Comparison of ENCODE assay signal across 1 cellular context in the genomic region with DNA sequence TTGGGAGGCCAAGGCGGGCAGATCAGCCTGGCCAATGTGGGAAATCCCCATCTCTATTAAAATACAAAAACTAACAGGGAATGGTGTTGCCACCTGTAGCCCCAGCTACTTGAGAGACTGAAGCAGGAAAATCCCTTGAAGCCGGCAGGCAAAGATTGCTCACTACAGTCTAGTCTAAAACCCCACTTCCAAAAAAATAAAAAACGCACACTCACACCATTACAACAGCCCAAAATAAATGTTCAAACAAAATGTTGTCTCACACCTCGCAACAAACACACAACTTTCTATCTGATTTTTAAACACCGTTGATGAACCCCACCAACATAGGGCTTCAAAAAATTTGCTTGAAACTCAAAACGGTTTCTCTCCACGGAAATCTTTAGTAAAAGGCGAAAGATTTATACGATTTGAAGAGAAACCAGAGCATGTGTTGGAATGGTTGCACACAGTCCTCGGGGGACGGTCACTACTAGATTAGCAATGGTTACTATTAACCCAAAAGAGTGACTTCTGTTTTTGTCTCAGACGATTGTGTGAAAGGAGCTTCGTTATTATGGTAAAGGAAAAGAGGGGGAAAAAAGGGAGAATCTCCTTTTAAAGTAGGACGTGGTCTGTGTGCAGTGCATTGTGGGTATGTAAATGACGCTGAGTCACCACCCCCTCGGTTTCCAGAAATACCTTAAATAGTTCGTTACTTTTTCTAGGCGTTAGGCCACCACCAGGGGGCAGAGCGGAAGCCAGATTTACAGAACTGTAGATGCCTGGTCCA.
A peak's percentile ranks its signal among the peaks of the same experiment; 100 is the strongest.
TF ChIP-seq lines count a peak whose summit lies in the region.

A gene (minus strand): TSS at position 430 of the 772 bp plus-strand sequence.

TF ChIP-seq in HEK293, 187 proteins besides CTCF, POLR2A, EP300 and RAD21 (continued from another document and continues in another):
- TF ChIP-seq, protein P1, sequence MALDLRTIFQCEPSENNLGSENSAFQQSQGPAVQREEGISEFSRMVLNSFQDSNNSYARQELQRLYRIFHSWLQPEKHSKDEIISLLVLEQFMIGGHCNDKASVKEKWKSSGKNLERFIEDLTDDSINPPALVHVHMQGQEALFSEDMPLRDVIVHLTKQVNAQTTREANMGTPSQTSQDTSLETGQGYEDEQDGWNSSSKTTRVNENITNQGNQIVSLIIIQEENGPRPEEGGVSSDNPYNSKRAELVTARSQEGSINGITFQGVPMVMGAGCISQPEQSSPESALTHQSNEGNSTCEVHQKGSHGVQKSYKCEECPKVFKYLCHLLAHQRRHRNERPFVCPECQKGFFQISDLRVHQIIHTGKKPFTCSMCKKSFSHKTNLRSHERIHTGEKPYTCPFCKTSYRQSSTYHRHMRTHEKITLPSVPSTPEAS (tag by site-specific recombination; IDR thresholded peaks at IDR 0.05) = no peak
- TF ChIP-seq ZFP3 (tag by site-specific recombination; IDR thresholded peaks at IDR 0.05; ENCODE audit: low read depth) (0 out of 2 replicates have a peak, but pooled peaks have one; percentile 21), ZNF521 (tag by site-specific recombination; IDR thresholded peaks at IDR 0.05) (no peak), ZNF76 (tag by site-specific recombination; IDR thresholded peaks at IDR 0.05; ENCODE audit: borderline replicate concordance, low read depth) (peak; percentile 95), ZNF223 (tag by site-specific recombination; IDR thresholded peaks at IDR 0.05) (no peak), MEIS1 (CRISPR knock-in tag; IDR thresholded peaks at IDR 0.05; ENCODE audit: borderline replicate concordance) (no peak), PRDM1 (tag by site-specific recombination; IDR thresholded peaks at IDR 0.05) (peak; percentile 94), KLF10 (tag by site-specific recombination; IDR thresholded peaks at IDR 0.05) (peak; percentile 88), ZNF133 (tag by site-specific recombination; IDR thresholded peaks at IDR 0.05) (no peak), MYNN (tag by site-specific recombination; IDR thresholded peaks at IDR 0.05; ENCODE audit: borderline replicate concordance) (no peak), ZNF596 (tag by site-specific recombination; IDR thresholded peaks at IDR 0.05) (no peak), ZNF785 (tag by site-specific recombination; IDR thresholded peaks at IDR 0.05) (no peak), GLI2 (tag by site-specific recombination; IDR thresholded peaks at IDR 0.05; ENCODE audit: borderline replicate concordance, low read depth) (peak; percentile 23; the same call in 1 of the 2 replicates), KLF7 (tag by site-specific recombination; IDR thresholded peaks at IDR 0.05; ENCODE audit: borderline replicate concordance) (peak; percentile 29; the same call in 1 of the 2 replicates), ZNF555 (tag by site-specific recombination; conservative IDR thresholded peaks at IDR 0.05) (no peak), SETDB1 (IDR thresholded peaks at IDR 0.05; ENCODE audit: insufficient read length, low read length) (peak; percentile 82), ZNF830 (tag by site-specific recombination; IDR thresholded peaks at IDR 0.05; ENCODE audit: low read depth) (no peak), ZNF24 (tag by site-specific recombination; IDR thresholded peaks at IDR 0.05) (peak; percentile 54; the same call in 1 of the 2 replicates), ZBTB7A (tag by site-specific recombination; IDR thresholded peaks at IDR 0.05; ENCODE audit: low read depth) (0 out of 2 replicates have a peak, but pooled peaks have one; percentile 3), ZBTB17 (tag by site-specific recombination; IDR thresholded peaks at IDR 0.05) (peak; percentile 92), ZNF837 (tag by site-specific recombination; IDR thresholded peaks at IDR 0.05) (no peak), ZNF530 (tag by site-specific recombination; IDR thresholded peaks at IDR 0.05; ENCODE audit: low read depth) (no peak), ZNF561 (tag by site-specific recombination; IDR thresholded peaks at IDR 0.05; ENCODE audit: borderline replicate concordance) (peak; percentile 88), ZNF776 (tag by site-specific recombination; IDR thresholded peaks at IDR 0.05; ENCODE audit: borderline replicate concordance) (no peak), ZNF350 (tag by site-specific recombination; IDR thresholded peaks at IDR 0.05) (no peak), SALL2 (tag by site-specific recombination; IDR thresholded peaks at IDR 0.05; ENCODE audit: borderline replicate concordance) (no peak), SP3 (tag by site-specific recombination; IDR thresholded peaks at IDR 0.05) (peak; percentile 53), ZNF2 (tag by site-specific recombination; IDR thresholded peaks at IDR 0.05) (peak; percentile 90; the same call in 1 of the 2 replicates), ZNF660 (tag by site-specific recombination; IDR thresholded peaks at IDR 0.05) (peak; percentile 97), ZNF777 (tag by site-specific recombination; IDR thresholded peaks at IDR 0.05; ENCODE audit: borderline replicate concordance) (no peak), ZNF292 (tag by site-specific recombination; IDR thresholded peaks at IDR 0.05; ENCODE audit: borderline replicate concordance, low read depth) (no peak)
- TF ChIP-seq, protein P2, sequence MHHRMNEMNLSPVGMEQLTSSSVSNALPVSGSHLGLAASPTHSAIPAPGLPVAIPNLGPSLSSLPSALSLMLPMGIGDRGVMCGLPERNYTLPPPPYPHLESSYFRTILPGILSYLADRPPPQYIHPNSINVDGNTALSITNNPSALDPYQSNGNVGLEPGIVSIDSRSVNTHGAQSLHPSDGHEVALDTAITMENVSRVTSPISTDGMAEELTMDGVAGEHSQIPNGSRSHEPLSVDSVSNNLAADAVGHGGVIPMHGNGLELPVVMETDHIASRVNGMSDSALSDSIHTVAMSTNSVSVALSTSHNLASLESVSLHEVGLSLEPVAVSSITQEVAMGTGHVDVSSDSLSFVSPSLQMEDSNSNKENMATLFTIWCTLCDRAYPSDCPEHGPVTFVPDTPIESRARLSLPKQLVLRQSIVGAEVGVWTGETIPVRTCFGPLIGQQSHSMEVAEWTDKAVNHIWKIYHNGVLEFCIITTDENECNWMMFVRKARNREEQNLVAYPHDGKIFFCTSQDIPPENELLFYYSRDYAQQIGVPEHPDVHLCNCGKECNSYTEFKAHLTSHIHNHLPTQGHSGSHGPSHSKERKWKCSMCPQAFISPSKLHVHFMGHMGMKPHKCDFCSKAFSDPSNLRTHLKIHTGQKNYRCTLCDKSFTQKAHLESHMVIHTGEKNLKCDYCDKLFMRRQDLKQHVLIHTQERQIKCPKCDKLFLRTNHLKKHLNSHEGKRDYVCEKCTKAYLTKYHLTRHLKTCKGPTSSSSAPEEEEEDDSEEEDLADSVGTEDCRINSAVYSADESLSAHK (tag by site-specific recombination; IDR thresholded peaks at IDR 0.05) = peak; percentile 77
- TF ChIP-seq, protein P3, sequence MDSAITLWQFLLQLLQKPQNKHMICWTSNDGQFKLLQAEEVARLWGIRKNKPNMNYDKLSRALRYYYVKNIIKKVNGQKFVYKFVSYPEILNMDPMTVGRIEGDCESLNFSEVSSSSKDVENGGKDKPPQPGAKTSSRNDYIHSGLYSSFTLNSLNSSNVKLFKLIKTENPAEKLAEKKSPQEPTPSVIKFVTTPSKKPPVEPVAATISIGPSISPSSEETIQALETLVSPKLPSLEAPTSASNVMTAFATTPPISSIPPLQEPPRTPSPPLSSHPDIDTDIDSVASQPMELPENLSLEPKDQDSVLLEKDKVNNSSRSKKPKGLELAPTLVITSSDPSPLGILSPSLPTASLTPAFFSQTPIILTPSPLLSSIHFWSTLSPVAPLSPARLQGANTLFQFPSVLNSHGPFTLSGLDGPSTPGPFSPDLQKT (IDR thresholded peaks at IDR 0.05; ENCODE audit: borderline replicate concordance, low read depth, low read length) = no peak
- TF ChIP-seq, protein P4, sequence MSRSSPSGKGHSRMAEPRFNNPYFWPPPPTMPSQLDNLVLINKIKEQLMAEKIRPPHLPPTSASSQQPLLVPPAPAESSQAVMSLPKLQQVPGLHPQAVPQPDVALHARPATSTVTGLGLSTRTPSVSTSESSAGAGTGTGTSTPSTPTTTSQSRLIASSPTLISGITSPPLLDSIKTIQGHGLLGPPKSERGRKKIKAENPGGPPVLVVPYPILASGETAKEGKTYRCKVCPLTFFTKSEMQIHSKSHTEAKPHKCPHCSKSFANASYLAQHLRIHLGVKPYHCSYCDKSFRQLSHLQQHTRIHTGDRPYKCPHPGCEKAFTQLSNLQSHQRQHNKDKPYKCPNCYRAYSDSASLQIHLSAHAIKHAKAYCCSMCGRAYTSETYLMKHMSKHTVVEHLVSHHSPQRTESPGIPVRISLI (tag by site-specific recombination; IDR thresholded peaks at IDR 0.05) = no peak; the same call in 1 of the 2 replicates
- TF ChIP-seq, protein P5, sequence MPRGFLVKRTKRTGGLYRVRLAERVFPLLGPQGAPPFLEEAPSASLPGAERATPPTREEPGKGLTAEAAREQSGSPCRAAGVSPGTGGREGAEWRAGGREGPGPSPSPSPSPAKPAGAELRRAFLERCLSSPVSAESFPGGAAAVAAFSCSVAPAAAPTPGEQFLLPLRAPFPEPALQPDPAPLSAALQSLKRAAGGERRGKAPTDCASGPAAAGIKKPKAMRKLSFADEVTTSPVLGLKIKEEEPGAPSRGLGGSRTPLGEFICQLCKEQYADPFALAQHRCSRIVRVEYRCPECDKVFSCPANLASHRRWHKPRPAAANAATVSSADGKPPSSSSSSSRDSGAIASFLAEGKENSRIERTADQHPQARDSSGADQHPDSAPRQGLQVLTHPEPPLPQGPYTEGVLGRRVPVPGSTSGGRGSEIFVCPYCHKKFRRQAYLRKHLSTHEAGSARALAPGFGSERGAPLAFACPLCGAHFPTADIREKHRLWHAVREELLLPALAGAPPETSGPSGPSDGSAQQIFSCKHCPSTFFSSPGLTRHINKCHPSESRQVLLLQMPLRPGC (tag by site-specific recombination; IDR thresholded peaks at IDR 0.05) = peak; percentile 98
- TF ChIP-seq, protein P6, sequence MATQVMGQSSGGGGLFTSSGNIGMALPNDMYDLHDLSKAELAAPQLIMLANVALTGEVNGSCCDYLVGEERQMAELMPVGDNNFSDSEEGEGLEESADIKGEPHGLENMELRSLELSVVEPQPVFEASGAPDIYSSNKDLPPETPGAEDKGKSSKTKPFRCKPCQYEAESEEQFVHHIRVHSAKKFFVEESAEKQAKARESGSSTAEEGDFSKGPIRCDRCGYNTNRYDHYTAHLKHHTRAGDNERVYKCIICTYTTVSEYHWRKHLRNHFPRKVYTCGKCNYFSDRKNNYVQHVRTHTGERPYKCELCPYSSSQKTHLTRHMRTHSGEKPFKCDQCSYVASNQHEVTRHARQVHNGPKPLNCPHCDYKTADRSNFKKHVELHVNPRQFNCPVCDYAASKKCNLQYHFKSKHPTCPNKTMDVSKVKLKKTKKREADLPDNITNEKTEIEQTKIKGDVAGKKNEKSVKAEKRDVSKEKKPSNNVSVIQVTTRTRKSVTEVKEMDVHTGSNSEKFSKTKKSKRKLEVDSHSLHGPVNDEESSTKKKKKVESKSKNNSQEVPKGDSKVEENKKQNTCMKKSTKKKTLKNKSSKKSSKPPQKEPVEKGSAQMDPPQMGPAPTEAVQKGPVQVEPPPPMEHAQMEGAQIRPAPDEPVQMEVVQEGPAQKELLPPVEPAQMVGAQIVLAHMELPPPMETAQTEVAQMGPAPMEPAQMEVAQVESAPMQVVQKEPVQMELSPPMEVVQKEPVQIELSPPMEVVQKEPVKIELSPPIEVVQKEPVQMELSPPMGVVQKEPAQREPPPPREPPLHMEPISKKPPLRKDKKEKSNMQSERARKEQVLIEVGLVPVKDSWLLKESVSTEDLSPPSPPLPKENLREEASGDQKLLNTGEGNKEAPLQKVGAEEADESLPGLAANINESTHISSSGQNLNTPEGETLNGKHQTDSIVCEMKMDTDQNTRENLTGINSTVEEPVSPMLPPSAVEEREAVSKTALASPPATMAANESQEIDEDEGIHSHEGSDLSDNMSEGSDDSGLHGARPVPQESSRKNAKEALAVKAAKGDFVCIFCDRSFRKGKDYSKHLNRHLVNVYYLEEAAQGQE (tag by site-specific recombination; IDR thresholded peaks at IDR 0.05) = no peak
- TF ChIP-seq, protein P7, sequence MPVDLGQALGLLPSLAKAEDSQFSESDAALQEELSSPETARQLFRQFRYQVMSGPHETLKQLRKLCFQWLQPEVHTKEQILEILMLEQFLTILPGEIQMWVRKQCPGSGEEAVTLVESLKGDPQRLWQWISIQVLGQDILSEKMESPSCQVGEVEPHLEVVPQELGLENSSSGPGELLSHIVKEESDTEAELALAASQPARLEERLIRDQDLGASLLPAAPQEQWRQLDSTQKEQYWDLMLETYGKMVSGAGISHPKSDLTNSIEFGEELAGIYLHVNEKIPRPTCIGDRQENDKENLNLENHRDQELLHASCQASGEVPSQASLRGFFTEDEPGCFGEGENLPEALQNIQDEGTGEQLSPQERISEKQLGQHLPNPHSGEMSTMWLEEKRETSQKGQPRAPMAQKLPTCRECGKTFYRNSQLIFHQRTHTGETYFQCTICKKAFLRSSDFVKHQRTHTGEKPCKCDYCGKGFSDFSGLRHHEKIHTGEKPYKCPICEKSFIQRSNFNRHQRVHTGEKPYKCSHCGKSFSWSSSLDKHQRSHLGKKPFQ (tag by site-specific recombination; IDR thresholded peaks at IDR 0.05) = peak; percentile 87
- TF ChIP-seq, protein P8, sequence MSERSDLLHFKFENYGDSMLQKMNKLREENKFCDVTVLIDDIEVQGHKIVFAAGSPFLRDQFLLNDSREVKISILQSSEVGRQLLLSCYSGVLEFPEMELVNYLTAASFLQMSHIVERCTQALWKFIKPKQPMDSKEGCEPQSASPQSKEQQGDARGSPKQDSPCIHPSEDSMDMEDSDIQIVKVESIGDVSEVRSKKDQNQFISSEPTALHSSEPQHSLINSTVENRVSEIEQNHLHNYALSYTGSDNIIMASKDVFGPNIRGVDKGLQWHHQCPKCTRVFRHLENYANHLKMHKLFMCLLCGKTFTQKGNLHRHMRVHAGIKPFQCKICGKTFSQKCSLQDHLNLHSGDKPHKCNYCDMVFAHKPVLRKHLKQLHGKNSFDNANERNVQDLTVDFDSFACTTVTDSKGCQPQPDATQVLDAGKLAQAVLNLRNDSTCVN (tag by site-specific recombination; optimal IDR thresholded peaks at IDR 0.05) = peak; percentile 7
- TF ChIP-seq, protein P9, sequence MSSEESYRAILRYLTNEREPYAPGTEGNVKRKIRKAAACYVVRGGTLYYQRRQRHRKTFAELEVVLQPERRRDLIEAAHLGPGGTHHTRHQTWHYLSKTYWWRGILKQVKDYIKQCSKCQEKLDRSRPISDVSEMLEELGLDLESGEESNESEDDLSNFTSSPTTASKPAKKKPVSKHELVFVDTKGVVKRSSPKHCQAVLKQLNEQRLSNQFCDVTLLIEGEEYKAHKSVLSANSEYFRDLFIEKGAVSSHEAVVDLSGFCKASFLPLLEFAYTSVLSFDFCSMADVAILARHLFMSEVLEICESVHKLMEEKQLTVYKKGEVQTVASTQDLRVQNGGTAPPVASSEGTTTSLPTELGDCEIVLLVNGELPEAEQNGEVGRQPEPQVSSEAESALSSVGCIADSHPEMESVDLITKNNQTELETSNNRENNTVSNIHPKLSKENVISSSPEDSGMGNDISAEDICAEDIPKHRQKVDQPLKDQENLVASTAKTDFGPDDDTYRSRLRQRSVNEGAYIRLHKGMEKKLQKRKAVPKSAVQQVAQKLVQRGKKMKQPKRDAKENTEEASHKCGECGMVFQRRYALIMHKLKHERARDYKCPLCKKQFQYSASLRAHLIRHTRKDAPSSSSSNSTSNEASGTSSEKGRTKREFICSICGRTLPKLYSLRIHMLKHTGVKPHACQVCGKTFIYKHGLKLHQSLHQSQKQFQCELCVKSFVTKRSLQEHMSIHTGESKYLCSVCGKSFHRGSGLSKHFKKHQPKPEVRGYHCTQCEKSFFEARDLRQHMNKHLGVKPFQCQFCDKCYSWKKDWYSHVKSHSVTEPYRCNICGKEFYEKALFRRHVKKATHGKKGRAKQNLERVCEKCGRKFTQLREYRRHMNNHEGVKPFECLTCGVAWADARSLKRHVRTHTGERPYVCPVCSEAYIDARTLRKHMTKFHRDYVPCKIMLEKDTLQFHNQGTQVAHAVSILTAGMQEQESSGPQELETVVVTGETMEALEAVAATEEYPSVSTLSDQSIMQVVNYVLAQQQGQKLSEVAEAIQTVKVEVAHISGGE (tag by site-specific recombination; conservative IDR thresholded peaks at IDR 0.05; ENCODE audit: low read depth) = 0 out of 2 replicates have a peak, but pooled peaks have one; percentile 9
